14 cellular contexts compared by ENCODE assay signal in the genomic region with DNA sequence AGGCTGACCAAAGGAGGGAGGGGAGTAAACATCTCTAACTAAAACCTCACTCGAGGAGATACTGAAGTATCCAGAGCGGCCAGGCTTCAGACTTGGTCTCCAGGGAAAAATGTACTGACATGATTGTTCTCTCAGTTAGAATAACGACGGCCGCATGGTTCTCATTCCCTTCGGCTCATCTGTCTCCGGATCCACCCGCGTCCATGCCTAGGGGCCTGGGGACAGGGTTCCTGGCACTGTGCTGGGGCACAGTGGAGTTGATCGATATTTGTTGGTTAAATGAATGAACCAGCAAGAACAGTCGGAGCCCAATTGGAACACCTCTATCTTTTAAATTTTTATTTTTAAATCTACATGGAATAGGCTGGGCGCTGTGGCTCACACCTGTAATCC.
"Had no signal": no experiment of that assay in that cellular context is flagged by ENCODE, and none has a peak within 500 bp of the region (broad histone marks: within the 10 kb centered on the region; RNA-seq: fewer than 3 reads in every experiment).

No MANE protein-coding gene starts in this region.

- H3K36me3 ChIP-seq: ascending aorta, esophagus squamous epithelium, upper lobe of right lung, WERI-Rb-1 had no signal

- H3K4me1 ChIP-seq: ascending aorta, upper lobe of right lung had no signal

- H3K4me3 ChIP-seq: ascending aorta, esophagus squamous epithelium, upper lobe of right lung had no signal

- DNase-seq: activated CD4-positive, alpha-beta memory T cell treated with anti-CD3 and anti-CD28 coated beads, Interleukin-2, amount 10 ng/mL, durations not matched to agents 7 days and 5 days; activated CD4-positive, alpha-beta T cell treated with anti-CD3 and anti-CD28 coated beads for 36 hours; activated naive CD4-positive, alpha-beta T cell; activated T-cell treated with anti-CD3 and anti-CD28 coated beads, Interleukin-2, amount 50 U/mL, for 48 hours; esophagus squamous epithelium; foreskin fibroblast; stimulated activated CD4-positive, alpha-beta T cell treated with anti-CD3 and anti-CD28 coated beads, Interleukin-2, amount 100 ng/mL, for 48 hours; stimulated activated naive CD8-positive, alpha-beta T cell treated with anti-CD3 and anti-CD28 coated beads, Interleukin-15, Interleukin-2, amounts not matched to agents 100 U/mL and 50 U/mL, for 24 hours; T-helper 1 cell; WERI-Rb-1 had no signal

- H3K9me3 ChIP-seq: ascending aorta, esophagus squamous epithelium, upper lobe of right lung had no signal

- H3K27ac ChIP-seq: ascending aorta, esophagus squamous epithelium, upper lobe of right lung, WERI-Rb-1 had no signal

- ATAC-seq: activated CD4-positive, alpha-beta T cell treated with anti-CD3 and anti-CD28 coated beads for 36 hours; stimulated activated naive CD8-positive, alpha-beta T cell treated with anti-CD3 and anti-CD28 coated beads, Interleukin-15, Interleukin-2, amounts not matched to agents 100 U/mL and 50 U/mL, for 24 hours had no signal

- H3K27me3 ChIP-seq: ascending aorta, upper lobe of right lung had no signal

- FAIRE-seq: bronchial epithelial cell, islet of Langerhans had no signal
